12 cellular contexts compared by ENCODE assay signal in genomic region chr11:101034076-101034475, GRCh38.
DNase-seq lines count a peak whose midpoint lies in the region; ATAC-seq and TF ChIP-seq lines count a peak whose summit lies in the region.
"Had no signal": no experiment of that assay in that cellular context is flagged by ENCODE, and none has a peak within 500 bp of the region (broad histone marks: within the 10 kb centered on the region; RNA-seq: fewer than 3 reads in every experiment).

No MANE protein-coding gene starts in this region.

- WGBS in mesenchymal stem cell, result 68% methylated on average over 4 of the region's 4 CpGs

- TF ChIP-seq CTCF in fibroblast of mammary gland (conservative IDR thresholded peaks at IDR 0.05; ENCODE audit: control insufficient read depth, insufficient read depth, low read depth, low read length) (no peak), BE2C (IDR thresholded peaks at IDR 0.05; ENCODE audit: low read depth, low read length) (no peak)

- no peak overlapping the region for H3K4me2 ChIP-seq in mesenchymal stem cell (ENCODE audit: low read length, poor library complexity, severe bottlenecking)

- H3K36me3 ChIP-seq in mesenchymal stem cell (ENCODE audit: control insufficient read depth in 1 of 2, insufficient read depth in 2 of 2, low read depth in 1 of 2, low read length in 2 of 2) (no peaks in the 10 kb centered on the region), BE2C (no peaks in the 10 kb centered on the region)

- H3K18ac ChIP-seq in mesenchymal stem cell (ENCODE audit: low read depth in 1 of 2, low read length in 2 of 2), result no peak overlapping the region

- ATAC-seq in GM18517 (IDR thresholded peaks at IDR 0.05; ENCODE audit: unreplicated experiment), result no peak
- ATAC-seq: natural killer cell had no signal

- H3K27ac ChIP-seq in mesenchymal stem cell (ENCODE audit: low read length, poor library complexity, severe bottlenecking), result no peak overlapping the region

- peak overlapping the region; percentile 17 for H3K9ac ChIP-seq in mesenchymal stem cell (ENCODE audit: low read length)

- H2AK5ac ChIP-seq in mesenchymal stem cell (ENCODE audit: low read length, severe bottlenecking), result no peak overlapping the region

- DNase-seq in NCI-H2171 treated with DMSO at 0.1 percent for 48 hours (lab: John Stamatoyannopoulos, UW), result peak; percentile 3
- DNase-seq in NCI-H2171 (lab: John Stamatoyannopoulos, UW), result no peak
- DNase-seq in fibroblast of mammary gland (ENCODE audit: low read depth), result peak; percentile 41
- DNase-seq in mesenchymal stem cell, result no peak
- peak; percentile 48 for DNase-seq in ureter (ENCODE audit: low spot score)
- no peak for DNase-seq in BE2C
- DNase-seq in Kasumi-1 (lab: John Stamatoyannopoulos, UW), result no peak
- DNase-seq: activated naive CD4-positive, alpha-beta T cell treated with anti-CD3 and anti-CD28 coated beads, Interleukin-2, amount 50 U/mL, for 16 hours; DND-41; effector CD8-positive, alpha-beta T cell; natural killer cell had no signal

- no peak overlapping the region for H2AFZ ChIP-seq in mesenchymal stem cell (ENCODE audit: low read depth, low read length)

- H2BK15ac ChIP-seq in mesenchymal stem cell (ENCODE audit: low read depth, poor library complexity, severe bottlenecking), result no peak overlapping the region

- H3K27me3 ChIP-seq in mesenchymal stem cell (ENCODE audit: control insufficient read depth in 1 of 2, insufficient read depth in 1 of 2, low read length in 2 of 2) (no peaks in the 10 kb centered on the region), BE2C (no peaks in the 10 kb centered on the region)

- no peaks in the 10 kb centered on the region for H3K79me1 ChIP-seq in mesenchymal stem cell (replicated peaks; ENCODE audit: low read length, poor library complexity, severe bottlenecking)

- H3K9me3 ChIP-seq in mesenchymal stem cell (ENCODE audit: control insufficient read depth, low read length) (no peaks in the 10 kb centered on the region), BE2C (no peaks in the 10 kb centered on the region)

- H3K4me1 ChIP-seq in mesenchymal stem cell (ENCODE audit: control insufficient read depth, insufficient read depth, low read depth, low read length) (peaks cover 3% of the 10 kb centered on the region), BE2C (no peaks in the 10 kb centered on the region)

- no peak overlapping the region for H3K4ac ChIP-seq in mesenchymal stem cell (ENCODE audit: low read depth in 1 of 2, low read length in 2 of 2)

- no peak overlapping the region for H3K14ac ChIP-seq in mesenchymal stem cell (ENCODE audit: low read length in 2 of 2)

- no peak overlapping the region for H2BK5ac ChIP-seq in mesenchymal stem cell (ENCODE audit: low read depth, low read length, poor library complexity, severe bottlenecking)

- H3K23ac ChIP-seq in mesenchymal stem cell (ENCODE audit: low read length in 2 of 2), result no peak overlapping the region

- H4K91ac ChIP-seq in mesenchymal stem cell (ENCODE audit: low read length), result no peak overlapping the region

- H2BK12ac ChIP-seq in mesenchymal stem cell (ENCODE audit: low read length in 2 of 2), result no peak overlapping the region

- H4K8ac ChIP-seq in mesenchymal stem cell (ENCODE audit: low read length), result no peak overlapping the region

- H2BK120ac ChIP-seq in mesenchymal stem cell (ENCODE audit: low read depth, low read length), result no peak overlapping the region

- H3K4me3 ChIP-seq in fibroblast of mammary gland (ENCODE audit: control insufficient read depth, low read depth, low read length) (no peak overlapping the region), mesenchymal stem cell (ENCODE audit: insufficient read depth in 1 of 2, low read depth in 1 of 2, low read length in 2 of 2) (no peak overlapping the region), BE2C (ENCODE audit: low read depth, low read length) (no peak overlapping the region)

Comparison
In these comparisons a context has a peak if more than half of its experiments do, and no peak if none do; other contexts are left out.
1. DNase-seq: peak in NCI-H2171 treated with DMSO at 0.1 percent for 48 hours (single experiment), fibroblast of mammary gland (single experiment) and ureter (single experiment); none in NCI-H2171 (single experiment), mesenchymal stem cell (single experiment), BE2C (single experiment) and Kasumi-1 (0 of 2).